In the genomic region with DNA sequence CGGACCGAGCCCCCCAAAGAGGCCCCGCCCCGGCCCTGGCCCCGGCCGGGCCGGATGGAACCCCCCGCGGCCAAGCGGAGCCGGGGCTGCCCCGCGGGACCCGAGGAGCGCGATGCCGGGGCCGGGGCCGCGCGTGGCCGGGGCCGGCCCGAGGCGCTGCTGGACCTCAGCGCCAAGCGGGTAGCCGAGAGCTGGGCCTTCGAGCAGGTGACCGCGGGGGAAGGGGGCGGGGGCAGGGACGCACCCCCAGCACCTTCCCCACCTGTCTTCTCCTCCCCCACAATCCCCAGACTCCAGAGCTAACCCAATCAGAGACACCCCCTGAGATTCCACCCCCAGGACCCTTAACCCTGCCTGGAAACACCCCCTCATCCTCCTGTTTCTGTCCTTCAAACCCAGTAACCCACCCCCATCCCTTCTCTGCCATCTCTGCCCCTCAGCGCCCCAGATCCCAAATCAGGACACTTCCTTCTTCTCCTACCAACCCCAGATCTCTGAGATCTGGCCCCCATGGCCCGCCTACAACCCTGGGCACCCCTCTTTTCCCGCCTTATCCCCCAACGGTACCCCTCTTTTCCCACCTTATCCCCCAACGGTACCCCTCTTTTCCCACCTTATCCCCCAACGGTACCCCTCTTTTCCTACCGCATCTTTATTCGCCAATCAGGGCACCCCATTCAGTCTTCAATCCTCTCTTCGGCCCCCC, we compare ENCODE assay signal across 8 cellular contexts. TPM values are rescaled to one million over a fixed set of nuclear protein-coding genes. Genes with fewer than 3 reads are reported as not detected.
DNase-seq lines count a peak whose midpoint lies in the region; ATAC-seq and TF ChIP-seq lines count a peak whose summit lies in the region.

No MANE protein-coding gene starts in this region.

- H3K36me3 Mint-ChIP-seq in activated naive CD8-positive, alpha-beta T cell treated with anti-CD3 and anti-CD28 coated beads, Interleukin-2, amount 10 ng/mL, durations not matched to agents 7 days and 5 days = peaks cover 4% of the 10 kb centered on the region
- peaks cover 4% of the 10 kb centered on the region for H3K36me3 Mint-ChIP-seq in stimulated activated effector memory CD8-positive, alpha-beta T cell treated with anti-CD3 and anti-CD28 coated beads, Interleukin-12 subunit alpha, Interleukin-12 subunit beta, amount 100 ng/mL, for 72 hours

- H3K9me3 ChIP-seq in iPS-20b (ENCODE audit: insufficient read depth, low read depth, low read length) = no peaks in the 10 kb centered on the region

- no peak for TF ChIP-seq CTCF in C4-2B (conservative IDR thresholded peaks at IDR 0.05)

- no peaks in the 10 kb centered on the region for H3K9me3 Mint-ChIP-seq in activated naive CD8-positive, alpha-beta T cell treated with anti-CD3 and anti-CD28 coated beads, Interleukin-2, amount 10 ng/mL, durations not matched to agents 7 days and 5 days
- no peaks in the 10 kb centered on the region for H3K9me3 Mint-ChIP-seq in stimulated activated effector memory CD8-positive, alpha-beta T cell treated with anti-CD3 and anti-CD28 coated beads, Interleukin-12 subunit alpha, Interleukin-12 subunit beta, amount 100 ng/mL, for 72 hours

- H3K9ac ChIP-seq in iPS-20b (ENCODE audit: low read depth, low read length) = peak overlapping the region; percentile 88; the same call in 1 of the 2 replicates

- H3K4me1 Mint-ChIP-seq in activated naive CD8-positive, alpha-beta T cell treated with anti-CD3 and anti-CD28 coated beads, Interleukin-2, amount 10 ng/mL, durations not matched to agents 7 days and 5 days = peaks cover 25% of the 10 kb centered on the region
- H3K4me1 Mint-ChIP-seq in stimulated activated effector memory CD8-positive, alpha-beta T cell treated with anti-CD3 and anti-CD28 coated beads, Interleukin-12 subunit alpha, Interleukin-12 subunit beta, amount 100 ng/mL, for 72 hours = peaks cover 28% of the 10 kb centered on the region

- ATAC-seq in GM19351 (IDR thresholded peaks at IDR 0.05; ENCODE audit: unreplicated experiment) (peak; percentile 31), HG03432 (IDR thresholded peaks at IDR 0.05; ENCODE audit: unreplicated experiment) (peak; percentile 44), GM18870 (IDR thresholded peaks at IDR 0.05; ENCODE audit: unreplicated experiment) (no peak)
- peak; percentile 31 for ATAC-seq in activated naive CD8-positive, alpha-beta T cell treated with anti-CD3 and anti-CD28 coated beads, Interleukin-2, amount 10 ng/mL, durations not matched to agents 7 days and 5 days (ENCODE audit: low read depth)
- ATAC-seq in stimulated activated effector memory CD8-positive, alpha-beta T cell treated with anti-CD3 and anti-CD28 coated beads, Interleukin-12 subunit alpha, Interleukin-12 subunit beta, amount 100 ng/mL, for 72 hours = peak; percentile 48

- peaks cover 2% of the 10 kb centered on the region; the same call in 1 of the 2 replicates for H3K4me1 ChIP-seq in iPS-20b (ENCODE audit: insufficient read depth, low read length)

- peak overlapping the region; percentile 93 for H3K4me3 ChIP-seq in iPS-20b (ENCODE audit: low read length)

- H3K27ac Mint-ChIP-seq in activated naive CD8-positive, alpha-beta T cell treated with anti-CD3 and anti-CD28 coated beads, Interleukin-2, amount 10 ng/mL, durations not matched to agents 7 days and 5 days = peak overlapping the region; percentile 94
- peak overlapping the region; percentile 94 for H3K27ac Mint-ChIP-seq in stimulated activated effector memory CD8-positive, alpha-beta T cell treated with anti-CD3 and anti-CD28 coated beads, Interleukin-12 subunit alpha, Interleukin-12 subunit beta, amount 100 ng/mL, for 72 hours

- H3K27ac ChIP-seq in C4-2B (peak overlapping the region; percentile 64), iPS-20b (ENCODE audit: low read length) (peak overlapping the region; percentile 70)

- no peaks in the 10 kb centered on the region; the same call in 1 of the 2 replicates for H3K36me3 ChIP-seq in iPS-20b (ENCODE audit: insufficient read depth, low read depth, low read length)

- no peaks in the 10 kb centered on the region for H3K27me3 ChIP-seq in iPS-20b (ENCODE audit: insufficient read depth, low read length)

- POLR2A ChIA-PET in activated naive CD8-positive, alpha-beta T cell treated with anti-CD3 and anti-CD28 coated beads, Interleukin-2, amount 10 ng/mL, durations not matched to agents 7 days and 5 days (lab: Charles Lee) = interaction anchor here (0.5 to 6.3 kb wide), 16 partner anchors 8 to 211 kb away, joined by 3 to 86 read pairs (median 6); partner anchors contain the start of genes C19orf53 and RFX1

- H3K27me3 Mint-ChIP-seq in activated naive CD8-positive, alpha-beta T cell treated with anti-CD3 and anti-CD28 coated beads, Interleukin-2, amount 10 ng/mL, durations not matched to agents 7 days and 5 days = no peaks in the 10 kb centered on the region

- DNase-seq in activated naive CD8-positive, alpha-beta T cell treated with anti-CD3 and anti-CD28 coated beads, Interleukin-2, amount 10 ng/mL, durations not matched to agents 7 days and 5 days = no peak
- DNase-seq in stimulated activated effector memory CD8-positive, alpha-beta T cell treated with anti-CD3 and anti-CD28 coated beads, Interleukin-12 subunit alpha, Interleukin-12 subunit beta, amount 100 ng/mL, for 72 hours (ENCODE audit: low spot score in 2 of 2) = no peak
- DNase-seq in DMS 273 treated with DMSO at 0.1 percent for 48 hours (lab: John Stamatoyannopoulos, UW) = no peak

- H3K4me3 Mint-ChIP-seq in activated naive CD8-positive, alpha-beta T cell treated with anti-CD3 and anti-CD28 coated beads, Interleukin-2, amount 10 ng/mL, durations not matched to agents 7 days and 5 days = peak overlapping the region; percentile 99
- peak overlapping the region; percentile 99 for H3K4me3 Mint-ChIP-seq in stimulated activated effector memory CD8-positive, alpha-beta T cell treated with anti-CD3 and anti-CD28 coated beads, Interleukin-12 subunit alpha, Interleukin-12 subunit beta, amount 100 ng/mL, for 72 hours

RNA-seq across cellular contexts. Expression of gene ZSWIM4, which starts 0.5 kb away (rescaled TPM):
- total RNA-seq in activated naive CD8-positive, alpha-beta T cell treated with anti-CD3 and anti-CD28 coated beads, Interleukin-2, amount 10 ng/mL, durations not matched to agents 7 days and 5 days = 1 to 10 TPM; 9.6 to 9.9 TPM

RNA-seq across cellular contexts. Expression of gene C19orf53, which starts 21.5 kb away (rescaled TPM):
- 10 to 100 TPM; 85.2 to 88.1 TPM for total RNA-seq in activated naive CD8-positive, alpha-beta T cell treated with anti-CD3 and anti-CD28 coated beads, Interleukin-2, amount 10 ng/mL, durations not matched to agents 7 days and 5 days

RNA-seq across cellular contexts. Expression of gene MRI1, which starts 31.4 kb away (rescaled TPM):
- 10 to 100 TPM; 63.5 to 65.3 TPM for total RNA-seq in activated naive CD8-positive, alpha-beta T cell treated with anti-CD3 and anti-CD28 coated beads, Interleukin-2, amount 10 ng/mL, durations not matched to agents 7 days and 5 days
